ENCODE assay signal across 1 cellular context in genomic region chr20:53175135-53175780, GRCh38.
A peak's percentile ranks its signal among the peaks of the same experiment; 100 is the strongest.
TF ChIP-seq lines count a peak whose summit lies in the region.

No MANE protein-coding gene starts in this region.

TF ChIP-seq in K562, 482 proteins besides CTCF, POLR2A, EP300 and RAD21 (continued from another document and continues in another):
- TF ChIP-seq MGA (IDR thresholded peaks at IDR 0.05) (peak; percentile 98), PCBP2 (IDR thresholded peaks at IDR 0.05; ENCODE audit: low read depth, low read length, poor library complexity, severe bottlenecking) (no peak), MIER1 (IDR thresholded peaks at IDR 0.05; ENCODE audit: low read depth) (no peak), IRF2 (CRISPR knock-in tag; IDR thresholded peaks at IDR 0.05) (no peak), CREB1 (IDR thresholded peaks at IDR 0.05) (peak; percentile 80), CREB1 (CRISPR knock-in tag; IDR thresholded peaks at IDR 0.05) (0 out of 2 replicates have a peak, but pooled peaks have one; percentile 33), NCOA4 (IDR thresholded peaks at IDR 0.05; ENCODE audit: partially characterized antibody) (peak; percentile 95), PTRF (tag; IDR thresholded peaks at IDR 0.05) (no peak), EGR1 (conservative IDR thresholded peaks at IDR 0.05) (peak; percentile 41; the same call in 1 of the 2 replicates), HES1 (IDR thresholded peaks at IDR 0.05; ENCODE audit: low read depth) (peak; percentile 96), PREB (CRISPR knock-in tag; IDR thresholded peaks at IDR 0.05) (peak; percentile 99; the same call in 1 of the 2 replicates), ZNF586 (CRISPR knock-in tag; conservative IDR thresholded peaks at IDR 0.05) (no peak), GATAD2A (IDR thresholded peaks at IDR 0.05) (peak; percentile 95), DLX4 (CRISPR knock-in tag; IDR thresholded peaks at IDR 0.05) (no peak), ZNF232 (CRISPR knock-in tag; IDR thresholded peaks at IDR 0.05) (no peak), GABPA (tag; conservative IDR thresholded peaks at IDR 0.05; ENCODE audit: low read depth) (peak; percentile 58), FOXK1 (CRISPR knock-in tag; IDR thresholded peaks at IDR 0.05; ENCODE audit: borderline replicate concordance) (no peak), HNRNPLL (IDR thresholded peaks at IDR 0.05; ENCODE audit: low read depth, low read length, poor library complexity, severe bottlenecking) (no peak), TCFL5 (CRISPR knock-in tag; conservative IDR thresholded peaks at IDR 0.05) (no peak), TEAD2 (tag; IDR thresholded peaks at IDR 0.05) (peak; percentile 61), HDAC1 (IDR thresholded peaks at IDR 0.05) (peak; percentile 76 to 99), ZC3H11A (IDR thresholded peaks at IDR 0.05; ENCODE audit: low read depth, low read length) (no peak), ZNF175 (CRISPR knock-in tag; IDR thresholded peaks at IDR 0.05; ENCODE audit: low read depth) (peak; percentile 97), XRCC4 (IDR thresholded peaks at IDR 0.05; ENCODE audit: extremely low read depth, insufficient read depth, insufficient read length) (no peak), NCOA1 (IDR thresholded peaks at IDR 0.05; ENCODE audit: low read depth) (peak; percentile 97), ELF1 (tag; IDR thresholded peaks at IDR 0.05) (peak; percentile 84), CBX5 (IDR thresholded peaks at IDR 0.05; ENCODE audit: borderline replicate concordance, low read depth) (peak; percentile 68; the same call in 1 of the 2 replicates), CC2D1A (IDR thresholded peaks at IDR 0.05) (peak; percentile 99), ZKSCAN8 (CRISPR knock-in tag; IDR thresholded peaks at IDR 0.05) (peak; percentile 93), RBM39 (optimal IDR thresholded peaks at IDR 0.05; ENCODE audit: low read depth, low read length) (no peak), RB1 (IDR thresholded peaks at IDR 0.05; ENCODE audit: low read depth) (peak; percentile 28; the same call in 1 of the 2 replicates), ZNF584 (CRISPR knock-in tag; IDR thresholded peaks at IDR 0.05; ENCODE audit: low read depth) (peak; percentile 95), USF1 (CRISPR knock-in tag; IDR thresholded peaks at IDR 0.05) (no peak)
- TF ChIP-seq, protein P1, sequence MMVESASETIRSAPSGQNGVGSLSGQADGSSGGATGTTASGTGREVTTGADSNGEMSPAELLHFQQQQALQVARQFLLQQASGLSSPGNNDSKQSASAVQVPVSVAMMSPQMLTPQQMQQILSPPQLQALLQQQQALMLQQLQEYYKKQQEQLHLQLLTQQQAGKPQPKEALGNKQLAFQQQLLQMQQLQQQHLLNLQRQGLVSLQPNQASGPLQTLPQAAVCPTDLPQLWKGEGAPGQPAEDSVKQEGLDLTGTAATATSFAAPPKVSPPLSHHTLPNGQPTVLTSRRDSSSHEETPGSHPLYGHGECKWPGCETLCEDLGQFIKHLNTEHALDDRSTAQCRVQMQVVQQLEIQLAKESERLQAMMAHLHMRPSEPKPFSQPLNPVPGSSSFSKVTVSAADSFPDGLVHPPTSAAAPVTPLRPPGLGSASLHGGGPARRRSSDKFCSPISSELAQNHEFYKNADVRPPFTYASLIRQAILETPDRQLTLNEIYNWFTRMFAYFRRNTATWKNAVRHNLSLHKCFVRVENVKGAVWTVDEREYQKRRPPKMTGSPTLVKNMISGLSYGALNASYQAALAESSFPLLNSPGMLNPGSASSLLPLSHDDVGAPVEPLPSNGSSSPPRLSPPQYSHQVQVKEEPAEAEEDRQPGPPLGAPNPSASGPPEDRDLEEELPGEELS (CRISPR knock-in tag; IDR thresholded peaks at IDR 0.05; ENCODE audit: borderline replicate concordance) = peak; percentile 80; the same call in 1 of the 2 replicates
- TF ChIP-seq, protein P2, sequence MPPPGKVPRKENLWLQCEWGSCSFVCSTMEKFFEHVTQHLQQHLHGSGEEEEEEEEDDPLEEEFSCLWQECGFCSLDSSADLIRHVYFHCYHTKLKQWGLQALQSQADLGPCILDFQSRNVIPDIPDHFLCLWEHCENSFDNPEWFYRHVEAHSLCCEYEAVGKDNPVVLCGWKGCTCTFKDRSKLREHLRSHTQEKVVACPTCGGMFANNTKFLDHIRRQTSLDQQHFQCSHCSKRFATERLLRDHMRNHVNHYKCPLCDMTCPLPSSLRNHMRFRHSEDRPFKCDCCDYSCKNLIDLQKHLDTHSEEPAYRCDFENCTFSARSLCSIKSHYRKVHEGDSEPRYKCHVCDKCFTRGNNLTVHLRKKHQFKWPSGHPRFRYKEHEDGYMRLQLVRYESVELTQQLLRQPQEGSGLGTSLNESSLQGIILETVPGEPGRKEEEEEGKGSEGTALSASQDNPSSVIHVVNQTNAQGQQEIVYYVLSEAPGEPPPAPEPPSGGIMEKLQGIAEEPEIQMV (tag; conservative IDR thresholded peaks at IDR 0.05; ENCODE audit: low read depth) = no peak
- TF ChIP-seq, protein P3, sequence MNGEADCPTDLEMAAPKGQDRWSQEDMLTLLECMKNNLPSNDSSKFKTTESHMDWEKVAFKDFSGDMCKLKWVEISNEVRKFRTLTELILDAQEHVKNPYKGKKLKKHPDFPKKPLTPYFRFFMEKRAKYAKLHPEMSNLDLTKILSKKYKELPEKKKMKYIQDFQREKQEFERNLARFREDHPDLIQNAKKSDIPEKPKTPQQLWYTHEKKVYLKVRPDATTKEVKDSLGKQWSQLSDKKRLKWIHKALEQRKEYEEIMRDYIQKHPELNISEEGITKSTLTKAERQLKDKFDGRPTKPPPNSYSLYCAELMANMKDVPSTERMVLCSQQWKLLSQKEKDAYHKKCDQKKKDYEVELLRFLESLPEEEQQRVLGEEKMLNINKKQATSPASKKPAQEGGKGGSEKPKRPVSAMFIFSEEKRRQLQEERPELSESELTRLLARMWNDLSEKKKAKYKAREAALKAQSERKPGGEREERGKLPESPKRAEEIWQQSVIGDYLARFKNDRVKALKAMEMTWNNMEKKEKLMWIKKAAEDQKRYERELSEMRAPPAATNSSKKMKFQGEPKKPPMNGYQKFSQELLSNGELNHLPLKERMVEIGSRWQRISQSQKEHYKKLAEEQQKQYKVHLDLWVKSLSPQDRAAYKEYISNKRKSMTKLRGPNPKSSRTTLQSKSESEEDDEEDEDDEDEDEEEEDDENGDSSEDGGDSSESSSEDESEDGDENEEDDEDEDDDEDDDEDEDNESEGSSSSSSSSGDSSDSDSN (IDR thresholded peaks at IDR 0.05; ENCODE audit: borderline replicate concordance in 1 of 2, low read depth in 2 of 2, low read length in 2 of 2) = no peak
- TF ChIP-seq, protein P4, sequence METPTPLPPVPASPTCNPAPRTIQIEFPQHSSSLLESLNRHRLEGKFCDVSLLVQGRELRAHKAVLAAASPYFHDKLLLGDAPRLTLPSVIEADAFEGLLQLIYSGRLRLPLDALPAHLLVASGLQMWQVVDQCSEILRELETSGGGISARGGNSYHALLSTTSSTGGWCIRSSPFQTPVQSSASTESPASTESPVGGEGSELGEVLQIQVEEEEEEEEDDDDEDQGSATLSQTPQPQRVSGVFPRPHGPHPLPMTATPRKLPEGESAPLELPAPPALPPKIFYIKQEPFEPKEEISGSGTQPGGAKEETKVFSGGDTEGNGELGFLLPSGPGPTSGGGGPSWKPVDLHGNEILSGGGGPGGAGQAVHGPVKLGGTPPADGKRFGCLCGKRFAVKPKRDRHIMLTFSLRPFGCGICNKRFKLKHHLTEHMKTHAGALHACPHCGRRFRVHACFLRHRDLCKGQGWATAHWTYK (CRISPR knock-in tag; IDR thresholded peaks at IDR 0.05) = peak; percentile 81; the same call in 1 of the 2 replicates
